ENCODE assay signal across 24 cellular contexts in genomic region chr18:79445740-79446566, GRCh38. TPM values are rescaled to one million over a fixed set of nuclear protein-coding genes. Genes with fewer than 3 reads are reported as not detected.
DNase-seq lines count a peak whose midpoint lies in the region; ATAC-seq and TF ChIP-seq lines count a peak whose summit lies in the region.
"Had no signal": no experiment of that assay in that cellular context is flagged by ENCODE, and none has a peak within 500 bp of the region (broad histone marks: within the 10 kb centered on the region; RNA-seq: fewer than 3 reads in every experiment).

No MANE protein-coding gene starts in this region.

- POLR2A ChIA-PET in OCI-LY7 (lab: Charles Lee), result no interaction called here

- peaks cover 29% of the 10 kb centered on the region for H3K4me1 Mint-ChIP-seq in memory B cell
- peaks cover 37 to 45% of the 10 kb centered on the region in 2 donors for H3K4me1 Mint-ChIP-seq in stimulated activated naive B cell treated with anti-CD40 and anti-IgM and Interleukin-4, amounts not matched to agents 10 μg/mL and 1 μg/mL and 100 μg/mL, for 72 hours

- H3K27me3 ChIP-seq in heart right ventricle (no peaks in the 10 kb centered on the region), right cardiac atrium (ENCODE audit: control insufficient read depth, insufficient read depth) (no peaks in the 10 kb centered on the region)
- H3K27me3 ChIP-seq: dorsolateral prefrontal cortex, upper lobe of right lung had no signal

- H3K4me3 ChIP-seq in heart right ventricle (no peak overlapping the region), right cardiac atrium (ENCODE audit: low read length) (no peak overlapping the region), OCI-LY7 (ENCODE audit: low read depth, low read length, poor library complexity, severe bottlenecking) (no peak overlapping the region), foreskin fibroblast (ENCODE audit: low read depth in 1 of 2, low read length in 2 of 2) (no peak overlapping the region)
- H3K4me3 ChIP-seq: dorsolateral prefrontal cortex, upper lobe of right lung had no signal

- H3K36me3 Mint-ChIP-seq in memory B cell, result peaks cover 14% of the 10 kb centered on the region
- peaks cover 46 to 71% of the 10 kb centered on the region in 2 donors for H3K36me3 Mint-ChIP-seq in stimulated activated naive B cell treated with anti-CD40 and anti-IgM and Interleukin-4, amounts not matched to agents 10 μg/mL and 1 μg/mL and 100 μg/mL, for 72 hours
- H3K36me3 Mint-ChIP-seq: natural killer cell treated with Interleukin-12 subunit alpha and Interleukin-12 subunit beta and Interleukin-15 and Interleukin-18, amount 100 ng/mL, for 72 hours had no signal

- no peak overlapping the region for H3K4me2 ChIP-seq in OCI-LY7 (ENCODE audit: low read length)

- H3K36me3 ChIP-seq in heart right ventricle (peaks cover 0 to 50% (median 0%) of the 10 kb centered on the region in 9 donors), OCI-LY7 (ENCODE audit: insufficient read depth, low read length) (peaks cover 4% of the 10 kb centered on the region)

- H3K9me3 Mint-ChIP-seq in memory B cell, result no peaks in the 10 kb centered on the region
- H3K9me3 Mint-ChIP-seq in stimulated activated naive B cell treated with anti-CD40 and anti-IgM and Interleukin-4, amounts not matched to agents 10 μg/mL and 1 μg/mL and 100 μg/mL, for 72 hours, result no peaks in the 10 kb centered on the region
- H3K9me3 Mint-ChIP-seq: activated T-cell treated with anti-CD3 and anti-CD28 coated beads, Interleukin-2, amount 50 U/mL, for 4 hours; H9; natural killer cell treated with Interleukin-12 subunit alpha and Interleukin-12 subunit beta and Interleukin-15 and Interleukin-18, amount 100 ng/mL, for 72 hours had no signal

- no peaks in the 10 kb centered on the region for H4K20me1 ChIP-seq in OCI-LY7 (ENCODE audit: insufficient read depth, low read length)

- H3K9me3 ChIP-seq in heart right ventricle (no peaks in the 10 kb centered on the region), right cardiac atrium (ENCODE audit: control insufficient read depth, low read length) (no peaks in the 10 kb centered on the region), OCI-LY7 (ENCODE audit: low read length) (no peaks in the 10 kb centered on the region)
- H3K9me3 ChIP-seq: Caco-2, upper lobe of right lung had no signal

- no peaks in the 10 kb centered on the region for H3K27me3 Mint-ChIP-seq in memory B cell
- H3K27me3 Mint-ChIP-seq in stimulated activated naive B cell treated with anti-CD40 and anti-IgM and Interleukin-4, amounts not matched to agents 10 μg/mL and 1 μg/mL and 100 μg/mL, for 72 hours, result no peaks in the 10 kb centered on the region
- H3K27me3 Mint-ChIP-seq: natural killer cell treated with Interleukin-12 subunit alpha and Interleukin-12 subunit beta and Interleukin-15 and Interleukin-18, amount 100 ng/mL, for 72 hours had no signal

- no peaks in the 10 kb centered on the region for H3K9me2 ChIP-seq in OCI-LY7 (ENCODE audit: insufficient read depth, low read length)

- intact Hi-C loops in heart right ventricle (cut with DNase I) (loop anchor here in 1 of 10 donors (5.0 kb wide), 1 partner anchor 39 kb away; no protein-coding TSS in a partner anchor), right cardiac atrium (cut with DNase I) (no loop called here), OCI-LY7 (cut with micrococcal nuclease; ENCODE audit: unreplicated experiment) (no loop called here)

- ATAC-seq in heart right ventricle (peak in 5 of 8 donors; percentile 23 to 37 (median 27)), right cardiac atrium (no peak), memory B cell (ENCODE audit: low read depth) (no peak), GM19324 (IDR thresholded peaks at IDR 0.05; ENCODE audit: low FRiP score, unreplicated experiment) (no peak), HG02840 (IDR thresholded peaks at IDR 0.05; ENCODE audit: low FRiP score, unreplicated experiment) (no peak)
- no peak for ATAC-seq in stimulated activated naive B cell treated with anti-CD40 and anti-IgM and Interleukin-4, amounts not matched to agents 10 μg/mL and 1 μg/mL and 100 μg/mL, for 72 hours (replicated peaks)
- ATAC-seq: activated T-cell treated with anti-CD3 and anti-CD28 coated beads, Interleukin-2, amount 50 U/mL, for 4 hours; esophagus mucosa; natural killer cell treated with Interleukin-12 subunit alpha and Interleukin-12 subunit beta and Interleukin-15 and Interleukin-18, amount 100 ng/mL, for 72 hours; upper lobe of right lung had no signal

- DNase-seq in heart right ventricle, result no peak
- DNase-seq in right cardiac atrium, result no peak
- no peak for DNase-seq in OCI-LY7 (ENCODE audit: low spot score)
- DNase-seq in memory B cell (ENCODE audit: low spot score in 2 of 2), result no peak
- DNase-seq in stimulated activated naive B cell treated with anti-CD40 and anti-IgM and Interleukin-4, amounts not matched to agents 10 μg/mL and 1 μg/mL and 100 μg/mL, for 72 hours, result no peak
- DNase-seq in foreskin fibroblast, result no peak
- DNase-seq: activated CD4-positive, alpha-beta T cell treated with anti-CD3 and anti-CD28 coated beads, Interleukin-2, amount 50 U/mL, for 48 hours; activated T-cell treated with anti-CD3 and anti-CD28 coated beads, Interleukin-2, amount 50 U/mL, for 4 hours; Caco-2; dorsolateral prefrontal cortex; H9; head of caudate nucleus; KBM-7; mammary epithelial cell; MV-4-11; NCI-H187 treated with DMSO at 0.1 percent for 48 hours; NCI-H446; stimulated activated naive CD4-positive, alpha-beta T cell treated with Interleukin-2 at 50 U/mL for 16 hours; SW 1271; upper lobe of right lung had no signal

- 67 to 78% methylated on average over 17 of the region's 17 CpGs for WGBS in heart right ventricle, 2 donors
- WGBS in right cardiac atrium, result 70% methylated on average over 17 of the region's 17 CpGs

- H3K79me2 ChIP-seq in OCI-LY7 (ENCODE audit: insufficient read depth, low read depth, low read length), result no peaks in the 10 kb centered on the region

- no TSS peak for BruUV-seq in OCI-LY7 (replicated peaks; lab: Mats Ljungman, UMichigan)

- H2AFZ ChIP-seq in OCI-LY7 (ENCODE audit: low read length), result no peak overlapping the region

- no peak for TF ChIP-seq CTCF in heart right ventricle (IDR thresholded peaks at IDR 0.05)
- TF ChIP-seq CTCF in OCI-LY7 (conservative IDR thresholded peaks at IDR 0.05; ENCODE audit: low read length), result no peak
- no peak for TF ChIP-seq CTCF in foreskin fibroblast (IDR thresholded peaks at IDR 0.05; ENCODE audit: low read depth, low read length)

- peaks cover 3 to 23% (median 10%) of the 10 kb centered on the region in 9 donors for H3K4me1 ChIP-seq in heart right ventricle
- H3K4me1 ChIP-seq in right cardiac atrium (ENCODE audit: control insufficient read depth, insufficient read depth, low read length), result no peaks in the 10 kb centered on the region
- peaks cover 11% of the 10 kb centered on the region for H3K4me1 ChIP-seq in OCI-LY7 (ENCODE audit: insufficient read depth, low read length, poor library complexity, severe bottlenecking)
- H3K4me1 ChIP-seq: Caco-2, upper lobe of right lung had no signal

- no peak overlapping the region for H3K4me3 Mint-ChIP-seq in memory B cell
- H3K4me3 Mint-ChIP-seq in stimulated activated naive B cell treated with anti-CD40 and anti-IgM and Interleukin-4, amounts not matched to agents 10 μg/mL and 1 μg/mL and 100 μg/mL, for 72 hours, result no peak overlapping the region
- H3K4me3 Mint-ChIP-seq: activated T-cell treated with anti-CD3 and anti-CD28 coated beads, Interleukin-2, amount 50 U/mL, for 4 hours; H9; natural killer cell treated with Interleukin-12 subunit alpha and Interleukin-12 subunit beta and Interleukin-15 and Interleukin-18, amount 100 ng/mL, for 72 hours had no signal

- H3K27ac Mint-ChIP-seq in memory B cell, result peak overlapping the region; percentile 58
- peak overlapping the region; percentile 67 for H3K27ac Mint-ChIP-seq in stimulated activated naive B cell treated with anti-CD40 and anti-IgM and Interleukin-4, amounts not matched to agents 10 μg/mL and 1 μg/mL and 100 μg/mL, for 72 hours
- H3K27ac Mint-ChIP-seq: natural killer cell treated with Interleukin-12 subunit alpha and Interleukin-12 subunit beta and Interleukin-15 and Interleukin-18, amount 100 ng/mL, for 72 hours had no signal

- H3K27ac ChIP-seq in heart right ventricle (no peak overlapping the region), right cardiac atrium (ENCODE audit: low read length) (no peak overlapping the region), OCI-LY7 (ENCODE audit: low read depth, low read length, poor library complexity, severe bottlenecking) (peak overlapping the region; percentile 28)
- H3K27ac ChIP-seq: dorsolateral prefrontal cortex, upper lobe of right lung had no signal

- CTCF ChIA-PET in OCI-LY7 (lab: Charles Lee; ENCODE audit: unreplicated experiment), result no interaction called here

RNA-seq across cellular contexts. Expression of gene NFATC1, which starts 50.2 kb away (rescaled TPM):
- total RNA-seq in heart right ventricle, result 10 to 100 TPM; 14.0 to 23.8 (median 19.0) TPM
- 10 to 100 TPM in 1 of 2 donors, 1 to 10 TPM in 1; 6.3 to 12.0 TPM for polyA plus RNA-seq in heart right ventricle
- total RNA-seq in right cardiac atrium, result 10 to 100 TPM; 20.1 to 25.3 (median 20.8) TPM
- 14.7 TPM for polyA plus RNA-seq in right cardiac atrium
- 15.3 and 23.6 TPM in 2 replicates for total RNA-seq in OCI-LY7 (2014; rRNA removed; shearing (Covaris generic))
- 50.4 and 54.3 TPM in 2 replicates for total RNA-seq in OCI-LY7 (2022)

Comparison
In these comparisons a context has a peak if more than half of its experiments do, and no peak if none do; other contexts are left out.
1. ATAC-seq: peak in heart right ventricle (5 of 8); none in right cardiac atrium (0 of 2), memory B cell (single experiment), stimulated activated naive B cell treated with anti-CD40 and anti-IgM and Interleukin-4, amounts not matched to agents 10 μg/mL and 1 μg/mL and 100 μg/mL, for 72 hours (0 of 2), GM19324 (single experiment) and HG02840 (single experiment).